In the genomic region with DNA sequence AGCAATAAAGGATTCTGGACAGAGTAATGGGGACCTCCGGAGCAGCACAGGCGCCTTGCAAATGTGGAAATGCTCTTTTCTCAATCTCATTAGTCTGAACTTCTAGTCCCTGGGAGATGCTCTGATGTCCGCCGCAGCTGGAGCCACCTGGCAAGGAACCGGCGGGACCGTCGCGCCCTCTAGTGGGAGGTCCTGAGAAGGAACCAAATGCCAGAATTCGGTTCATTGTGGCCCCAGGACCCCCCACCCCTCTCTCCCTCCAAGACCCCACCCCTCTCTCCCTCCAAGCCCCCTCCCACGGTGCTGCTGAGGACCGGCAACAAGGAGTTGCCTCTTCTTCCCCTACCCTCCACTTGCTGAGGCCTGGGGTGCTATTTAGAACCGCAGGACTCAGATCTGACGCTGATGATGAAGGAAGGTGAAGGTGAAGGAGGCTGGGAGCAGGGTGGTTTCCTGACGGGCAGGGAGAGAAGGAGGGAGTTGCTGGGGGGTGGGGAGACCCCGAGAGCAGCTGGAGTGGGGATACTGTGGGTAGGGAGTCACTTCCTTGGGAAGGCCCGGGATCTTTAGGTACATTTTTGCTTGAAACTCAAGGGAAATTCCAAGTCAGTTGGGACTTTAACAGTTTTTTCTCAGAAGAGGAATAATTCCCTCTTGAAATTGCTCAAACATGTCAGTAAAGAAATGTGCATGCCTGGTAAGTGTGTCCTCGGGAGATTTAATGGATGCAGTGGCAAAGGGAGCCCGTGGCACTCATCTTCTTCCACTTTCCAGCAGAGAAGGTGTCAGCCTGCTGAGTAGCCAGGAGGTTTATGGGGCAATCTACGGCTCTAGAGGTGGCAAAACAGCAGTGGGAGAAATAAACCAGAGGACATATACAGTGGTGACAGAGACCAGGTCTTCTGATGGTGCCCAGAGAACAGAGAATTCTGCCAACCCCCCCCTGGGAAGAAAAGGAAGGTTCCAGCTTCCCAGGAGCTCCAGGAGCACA, we compare ENCODE assay signal across 8 cellular contexts. TPM values are rescaled to one million over a fixed set of nuclear protein-coding genes. Genes with fewer than 3 reads are reported as not detected.
DNase-seq lines count a peak whose midpoint lies in the region; ATAC-seq, FAIRE-seq and TF ChIP-seq lines count a peak whose summit lies in the region.

No MANE protein-coding gene starts in this region.

- peaks cover 8 to 31% of the 10 kb centered on the region in 2 donors for H3K27me3 Mint-ChIP-seq in CD4-positive, alpha-beta memory T cell

- ATAC-seq in pancreas (peak; percentile 29 to 67 (median 60)), HG03025 (IDR thresholded peaks at IDR 0.05; ENCODE audit: low FRiP score, unreplicated experiment) (no peak)

- no peak overlapping the region for H3K27ac ChIP-seq in CD4-positive, alpha-beta memory T cell (ENCODE audit: low read depth, low read length)
- H3K27ac ChIP-seq in Peyer's patch (no peak overlapping the region), pancreas (no peak overlapping the region)

- no peaks in the 10 kb centered on the region for H3K36me3 ChIP-seq in CD4-positive, alpha-beta memory T cell (ENCODE audit: insufficient read depth, low read length)
- H3K36me3 ChIP-seq in Peyer's patch, result no peaks in the 10 kb centered on the region
- no peaks in the 10 kb centered on the region for H3K36me3 ChIP-seq in pancreas

- H3K9me3 ChIP-seq in CD4-positive, alpha-beta memory T cell (ENCODE audit: control insufficient read depth in 1 of 2, low read length in 2 of 2), result no peaks in the 10 kb centered on the region
- no peaks in the 10 kb centered on the region for H3K9me3 ChIP-seq in Peyer's patch
- no peaks in the 10 kb centered on the region for H3K9me3 ChIP-seq in pancreas

- no peaks in the 10 kb centered on the region for H3K36me3 Mint-ChIP-seq in CD4-positive, alpha-beta memory T cell

- peak overlapping the region in 2 of 7 donors; percentile 25 to 73 for H3K27ac Mint-ChIP-seq in CD4-positive, alpha-beta memory T cell

- peak; percentile 28 to 78 (median 61) for TF ChIP-seq CTCF in Peyer's patch (IDR thresholded peaks at IDR 0.05)
- TF ChIP-seq CTCF in pancreas (IDR thresholded peaks at IDR 0.05), result peak; percentile 54 to 74 (median 72)

- 22 to 27% methylated on average over 20 of the region's 20 CpGs for WGBS in pancreas, 2 donors

- DNase-seq in CD4-positive, alpha-beta memory T cell, result peak; percentile 42 to 47 (median 45)
- peak; percentile 74 for DNase-seq in HuH-7 (ENCODE audit: low spot score)
- DNase-seq in Peyer's patch, result peak; percentile 64 to 86 (median 77)
- peak; percentile 88 for DNase-seq in activated effector memory CD4-positive, alpha-beta T cell treated with anti-CD3 and anti-CD28 coated beads, Interleukin-2, amount 50 U/mL, for 16 hours
- DNase-seq in germinal center (ENCODE audit: low spot score), result peak; percentile 76
- DNase-seq in pancreas, result peak; percentile 43 to 89 (median 70)
- DNase-seq in urothelium cell line (ENCODE audit: low spot score), result peak; percentile 79

- TF ChIP-seq POLR2A in Peyer's patch (IDR thresholded peaks at IDR 0.05), result no peak

- FAIRE-seq in pancreas (lab: Jason Lieb, UNC), result no peak
- no peak for FAIRE-seq in urothelium cell line (lab: Jason Lieb, UNC)

- H3K27me3 ChIP-seq in CD4-positive, alpha-beta memory T cell (ENCODE audit: insufficient read depth, low read length), result no peaks in the 10 kb centered on the region
- H3K27me3 ChIP-seq in Peyer's patch, result no peaks in the 10 kb centered on the region
- no peaks in the 10 kb centered on the region for H3K27me3 ChIP-seq in pancreas

- peaks cover 0 to 2% (median 0%) of the 10 kb centered on the region in 8 donors for H3K9me3 Mint-ChIP-seq in CD4-positive, alpha-beta memory T cell

- POLR2A ChIA-PET in CD4-positive, alpha-beta memory T cell (lab: Charles Lee; ENCODE audit: partially characterized antibody), result no interaction called here

- H3K4me3 Mint-ChIP-seq in CD4-positive, alpha-beta memory T cell, result peak overlapping the region in 1 of 8 donors; percentile 41

- no peak overlapping the region for H3K4me3 ChIP-seq in CD4-positive, alpha-beta memory T cell (ENCODE audit: low read length in 2 of 2)
- H3K4me3 ChIP-seq in Peyer's patch (no peak overlapping the region), pancreas (no peak overlapping the region)

- H3K4me1 Mint-ChIP-seq in CD4-positive, alpha-beta memory T cell, result peaks cover 5 to 14% (median 7%) of the 10 kb centered on the region in 4 donors

- CTCF ChIA-PET in CD4-positive, alpha-beta memory T cell (lab: Charles Lee; ENCODE audit: partially characterized antibody), result interaction anchor here (0.7 to 4.5 kb wide), 7 partner anchors 8 to 96 kb away, joined by 3 to 41 read pairs (median 4); no protein-coding TSS in a partner anchor

- peaks cover 5% of the 10 kb centered on the region for H3K4me1 ChIP-seq in CD4-positive, alpha-beta memory T cell (ENCODE audit: insufficient read depth, low read length)
- H3K4me1 ChIP-seq in Peyer's patch (peaks cover 0 to 20% (median 11%) of the 10 kb centered on the region in 4 donors), pancreas (peaks cover 0 to 6% (median 2%) of the 10 kb centered on the region in 3 donors)

- intact Hi-C loops in CD4-positive, alpha-beta memory T cell (cut with micrococcal nuclease), result loop anchor here (1.0 kb wide), 1 partner anchor 97 kb away; no protein-coding TSS in a partner anchor
- intact Hi-C loops in pancreas (cut with DNase I), result loop anchor here in 1 of 3 donors (5.0 kb wide), 1 partner anchor 95 kb away; no protein-coding TSS in a partner anchor

RNA-seq across cellular contexts. Expression of a gene that starts 42.6 kb away (rescaled TPM):
- total RNA-seq in CD4-positive, alpha-beta memory T cell, result not detected
- polyA plus RNA-seq in CD4-positive, alpha-beta memory T cell, result not detected
- total RNA-seq in Peyer's patch (1 to 10 TPM in 2 of 4 donors, not detected in 2; 1.4 to 6.6 TPM), pancreas (under 1 TPM in 2 of 6 donors, not detected in 4; 0.09 to 0.20 TPM)
- under 1 TPM in 1 of 2 donors, not detected in 1; 0.19 TPM for polyA plus RNA-seq in pancreas

RNA-seq across cellular contexts. Expression of a gene that starts 52.4 kb away (rescaled TPM):
- total RNA-seq in CD4-positive, alpha-beta memory T cell, result 10 to 100 TPM; 24.4 to 27.0 TPM
- 10 to 100 TPM; 22.2 to 27.1 TPM for polyA plus RNA-seq in CD4-positive, alpha-beta memory T cell
- total RNA-seq in Peyer's patch (10 to 100 TPM; 31.5 to 39.6 (median 33.9) TPM), pancreas (10 to 100 TPM; 13.6 to 20.4 (median 18.7) TPM)
- 10 to 100 TPM; 23.0 to 31.7 TPM for polyA plus RNA-seq in pancreas
